ENCODE assay signal across 8 cellular contexts in genomic region chr1:48776400-48777218, GRCh38. TPM values are rescaled to one million over a fixed set of nuclear protein-coding genes. Genes with fewer than 3 reads are reported as not detected.
DNase-seq lines count a peak whose midpoint lies in the region; ATAC-seq and TF ChIP-seq lines count a peak whose summit lies in the region.

BEND5 (minus strand) TSS chr1:48776891; CDS start chr1:48776831, 60 bp downstream.

- H3K36me3 ChIP-seq in left lung, result no peaks in the 10 kb centered on the region

- H3K4me1 ChIP-seq in left lung, result peaks cover 6 to 19% of the 10 kb centered on the region in 2 donors

- TF ChIP-seq CTCF in VCaP (conservative IDR thresholded peaks at IDR 0.05) (no peak), choroid plexus epithelial cell (conservative IDR thresholded peaks at IDR 0.05; ENCODE audit: low read depth, low read length) (no peak), left lung (IDR thresholded peaks at IDR 0.05) (no peak)

- ATAC-seq in left lung, result peak; percentile 69
- ATAC-seq in GM21360 (IDR thresholded peaks at IDR 0.05; ENCODE audit: unreplicated experiment), result no peak

- H3K27ac ChIP-seq in VCaP (peak within 1 kb of the TSS; percentile 66), left lung (peak within 1 kb of the TSS in 1 of 2 donors; percentile 48)

- intact Hi-C loops in left lung (cut with DNase I), result no loop called here

- H3K27me3 ChIP-seq in left lung, result peaks cover 0 to 8% of the 10 kb centered on the region in 2 donors

- H3K4me3 ChIP-seq in choroid plexus epithelial cell (ENCODE audit: low read depth, low read length) (peak within 1 kb of the TSS; percentile 34), left lung (peak within 1 kb of the TSS; percentile 56 to 57)

- no peaks in the 10 kb centered on the region for H3K9me3 ChIP-seq in left lung

- peak; percentile 44 for DNase-seq in DMS153 treated with DMSO at 0.1 percent for 48 hours (lab: John Stamatoyannopoulos, UW; ENCODE audit: unreplicated experiment)
- peak; percentile 82 for DNase-seq in NCI-H1092 treated with DMSO at 0.1 percent for 48 hours (lab: John Stamatoyannopoulos, UW)
- no peak for DNase-seq in choroid plexus epithelial cell (ENCODE audit: low read depth)
- peak; percentile 45 to 83 for DNase-seq in left lung
- DNase-seq in stimulated activated CD4-positive, alpha-beta T cell treated with anti-CD3 and anti-CD28 coated beads, Interleukin-2, amount 100 ng/mL, for 48 hours, result peak; percentile 23 to 31
- DNase-seq in HuH-7 (ENCODE audit: low spot score), result no peak

RNA-seq across cellular contexts. Expression of gene BEND5, which starts in this region (rescaled TPM):
- total RNA-seq in left lung, result 1 to 10 TPM; 2.2 to 3.3 TPM

Comparison
In these comparisons a context has a peak if more than half of its experiments do, and no peak if none do; other contexts are left out.
1. DNase-seq: peak in DMS153 treated with DMSO at 0.1 percent for 48 hours (single experiment), NCI-H1092 treated with DMSO at 0.1 percent for 48 hours (single experiment), left lung (2 of 2) and stimulated activated CD4-positive, alpha-beta T cell treated with anti-CD3 and anti-CD28 coated beads, Interleukin-2, amount 100 ng/mL, for 48 hours (2 of 2); none in choroid plexus epithelial cell (single experiment) and HuH-7 (single experiment).